Comparison of ENCODE assay signal across 8 cellular contexts in the genomic region with DNA sequence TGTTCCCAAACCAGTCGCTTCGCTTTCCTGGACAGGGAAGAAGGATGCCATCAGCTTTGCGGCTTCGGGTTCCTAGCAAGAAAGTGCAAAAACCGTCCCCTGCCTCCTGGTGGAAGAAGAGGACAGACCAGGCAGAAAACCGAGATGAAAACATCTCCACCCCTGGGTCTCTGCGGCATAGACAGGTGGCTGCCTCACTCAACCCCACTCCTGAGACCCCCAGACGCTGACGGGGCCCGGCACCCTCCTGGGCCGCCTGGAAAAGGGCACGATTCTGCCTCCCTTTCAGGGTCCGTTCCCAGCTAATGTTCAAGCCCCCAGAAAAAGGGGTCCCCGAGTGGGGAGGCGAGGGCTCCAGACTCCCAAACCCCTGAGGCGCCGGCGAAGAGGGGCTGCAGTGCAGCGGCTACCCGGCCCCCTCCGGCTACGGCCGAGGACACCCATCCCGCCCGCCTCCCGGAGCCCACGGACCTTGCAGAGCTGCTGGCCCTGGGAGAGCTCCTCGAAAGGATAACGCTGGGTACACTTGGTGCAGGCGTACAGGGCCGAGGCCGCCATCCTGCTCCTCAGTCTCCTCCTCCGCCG. TPM values are rescaled to one million over a fixed set of nuclear protein-coding genes. Genes with fewer than 3 reads are reported as not detected.
A peak's percentile ranks its signal among the peaks of the same experiment; 100 is the strongest.
DNase-seq lines count a peak whose midpoint lies in the region; ATAC-seq and TF ChIP-seq lines count a peak whose summit lies in the region.

No MANE protein-coding gene starts in this region.

- H3K4me1 ChIP-seq in NT2/D1 (ENCODE audit: insufficient read depth, insufficient read length), result no peaks in the 10 kb centered on the region
- H3K4me1 ChIP-seq in hepatocyte (ENCODE audit: insufficient read depth), result peaks cover 7% of the 10 kb centered on the region
- peaks cover 17% of the 10 kb centered on the region for H3K4me1 ChIP-seq in skeletal muscle satellite cell (ENCODE audit: control insufficient read depth, insufficient read depth, low read length)

- WGBS in hepatocyte (ENCODE audit: low lambda C conversion rate, missing lambda C conversion rate), result under 1% methylated on average over 20 of the region's 34 CpGs

- H3K4me2 ChIP-seq in hepatocyte (peak overlapping the region; percentile 80), skeletal muscle satellite cell (ENCODE audit: low read length) (peak overlapping the region; percentile 92)

- H3K4me3 ChIP-seq in NT2/D1 (ENCODE audit: insufficient read length, low read depth), result peak overlapping the region; percentile 89
- peak overlapping the region; percentile 84 for H3K4me3 ChIP-seq in hepatocyte
- H3K4me3 ChIP-seq in skeletal muscle satellite cell (ENCODE audit: low read length), result peak overlapping the region; percentile 93

- H3K9me2 ChIP-seq in hepatocyte (replicated peaks; ENCODE audit: insufficient read depth), result no peaks in the 10 kb centered on the region

- H3K9ac ChIP-seq in NT2/D1 (ENCODE audit: insufficient read length, low read depth) (peak overlapping the region; percentile 87), skeletal muscle satellite cell (ENCODE audit: low read depth, low read length) (peak overlapping the region; percentile 94)

- no peaks in the 10 kb centered on the region for H4K20me1 ChIP-seq in hepatocyte (ENCODE audit: insufficient read depth, poor library complexity, severe bottlenecking)

- H3K9me3 ChIP-seq in NT2/D1 (ENCODE audit: insufficient read depth, low read length) (no peaks in the 10 kb centered on the region), hepatocyte (ENCODE audit: low read depth) (no peaks in the 10 kb centered on the region), skeletal muscle satellite cell (replicated peaks; ENCODE audit: low read length) (no peaks in the 10 kb centered on the region)

- H3K27me3 ChIP-seq in NT2/D1 (ENCODE audit: insufficient read depth, insufficient read length) (no peaks in the 10 kb centered on the region), hepatocyte (no peaks in the 10 kb centered on the region), skeletal muscle satellite cell (ENCODE audit: control insufficient read depth, insufficient read depth, low read length) (no peaks in the 10 kb centered on the region)

- TF ChIP-seq CTCF in hepatocyte (IDR thresholded peaks at IDR 0.05; ENCODE audit: poor library complexity), result peak; percentile 29

- peaks cover 57% of the 10 kb centered on the region for H3K79me2 ChIP-seq in hepatocyte

- H2AFZ ChIP-seq in hepatocyte, result peak overlapping the region; percentile 81

- peak; percentile 4 for ATAC-seq in GM21528 (IDR thresholded peaks at IDR 0.05; ENCODE audit: low FRiP score, unreplicated experiment)
- ATAC-seq in GM18519 (IDR thresholded peaks at IDR 0.05; ENCODE audit: low FRiP score, unreplicated experiment), result no peak

- H3K36me3 ChIP-seq in NT2/D1 (ENCODE audit: insufficient read depth, insufficient read length, low read length), result peaks cover 26% of the 10 kb centered on the region
- no peaks in the 10 kb centered on the region for H3K36me3 ChIP-seq in hepatocyte (replicated peaks; ENCODE audit: insufficient read depth, low read depth)
- H3K36me3 ChIP-seq in skeletal muscle satellite cell (ENCODE audit: insufficient read depth, low read length), result peaks cover 24% of the 10 kb centered on the region

- DNase-seq in COLO668 (lab: John Stamatoyannopoulos, UW; ENCODE audit: unreplicated experiment) (peak; percentile 24), NT2/D1 (ENCODE audit: low read depth, low spot score) (peak; percentile 36), amniotic epithelial cell (ENCODE audit: low read depth) (peak; percentile 16), hepatocyte (ENCODE audit: low spot score) (peak; percentile 71), NCI-H128 (lab: John Stamatoyannopoulos, UW; ENCODE audit: unreplicated experiment) (no peak)

- peak overlapping the region; percentile 98 for H3K27ac ChIP-seq in hepatocyte

RNA-seq across cellular contexts. Expression of gene FAM76B, which starts 0.6 kb away (rescaled TPM):
- 20.2 and 32.0 TPM in 2 replicates for total RNA-seq in hepatocyte
- polyA plus RNA-seq in hepatocyte, result 15.6 and 20.2 TPM in 2 replicates
- 12.9 and 13.9 TPM in 2 replicates for total RNA-seq in skeletal muscle satellite cell (2012; rRNA removed)

RNA-seq across cellular contexts. Expression of gene CEP57, which starts 1.3 kb away (rescaled TPM):
- total RNA-seq in hepatocyte, result 48.8 and 52.3 TPM in 2 replicates
- polyA plus RNA-seq in hepatocyte, result 36.8 and 40.5 TPM in 2 replicates
- total RNA-seq in skeletal muscle satellite cell (2012; rRNA removed), result 22.3 and 28.4 TPM in 2 replicates
